8 cellular contexts compared by ENCODE assay signal in the genomic region with DNA sequence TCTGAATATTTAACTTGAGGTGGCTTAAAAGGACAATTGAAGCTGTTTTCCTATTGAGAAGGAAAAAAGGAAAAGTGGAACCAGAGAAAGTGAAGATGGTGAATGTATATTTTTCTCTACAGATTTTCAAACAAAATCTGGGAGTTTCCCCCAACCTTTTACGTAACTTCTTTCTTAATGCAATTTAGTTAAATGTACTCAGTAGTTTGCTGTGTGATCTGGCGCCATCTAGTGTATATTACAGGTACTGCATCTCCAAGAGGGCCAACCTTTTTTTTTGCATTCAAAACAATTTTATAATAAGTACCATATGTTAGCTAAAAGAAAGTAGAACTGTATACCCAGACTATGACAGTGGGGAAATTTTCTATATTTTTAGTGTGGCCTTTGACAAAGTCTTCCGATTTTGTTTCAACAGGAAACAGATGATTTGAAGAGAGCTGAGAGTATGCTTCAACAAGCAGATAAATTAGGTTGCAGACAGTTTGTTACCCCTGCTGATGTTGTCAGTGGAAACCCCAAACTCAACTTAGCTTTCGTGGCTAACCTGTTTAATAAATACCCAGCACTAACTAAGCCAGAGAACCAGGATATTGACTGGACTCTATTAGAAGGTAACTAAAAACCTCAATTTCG.
DNase-seq lines count a peak whose midpoint lies in the region; ATAC-seq, FAIRE-seq and TF ChIP-seq lines count a peak whose summit lies in the region.

No MANE protein-coding gene starts in this region.

- no peak for FAIRE-seq in A549 (lab: Jason Lieb, UNC)
- no peak for FAIRE-seq in GM19239 (lab: Jason Lieb, UNC)

- POLR2A ChIA-PET in A549 (lab: Yijun Ruan, JAX) = no interaction called here

- TF ChIP-seq RAD21 in A549 (conservative IDR thresholded peaks at IDR 0.05 in 1 of 2, IDR thresholded peaks at IDR 0.05 in 1 of 2) = peak; percentile 79 to 81

- no peaks in the 10 kb centered on the region for H3K36me3 ChIP-seq in neural progenitor cell

- H3K4me3 ChIP-seq in A549 = no peak overlapping the region
- H3K4me3 ChIP-seq in epithelial cell of proximal tubule (ENCODE audit: low read depth, low read length) = no peak overlapping the region
- H3K4me3 ChIP-seq in neural progenitor cell = no peak overlapping the region

- DNase-seq in A549 (ENCODE audit: low read depth in 1 of 2, low spot score in 1 of 2) = peak; percentile 9 to 65
- DNase-seq in Daoy (ENCODE audit: low read depth) = peak; percentile 22
- DNase-seq in LoVo (ENCODE audit: low spot score) = peak; percentile 19
- peak; percentile 8 for DNase-seq in T-helper 9 cell
- no peak for DNase-seq in epithelial cell of proximal tubule (ENCODE audit: low read depth)
- peak; percentile 44 for DNase-seq in neural progenitor cell (ENCODE audit: low spot score)
- no peak for DNase-seq in omental fat pad (ENCODE audit: low spot score)
- no peak for DNase-seq in GM19239 (ENCODE audit: insufficient read length, low spot score)

- no peaks in the 10 kb centered on the region for H3K79me2 ChIP-seq in neural progenitor cell (ENCODE audit: low read depth)

- ATAC-seq in A549 (peak in 1 of 2 experiments; percentile 33; a peak in 1 of 6 replicates), omental fat pad (ENCODE audit: low FRiP score) (no peak)

- H3K9me3 ChIP-seq in A549 (no peaks in the 10 kb centered on the region), neural progenitor cell (ENCODE audit: low read depth) (no peaks in the 10 kb centered on the region)

- H3K27me3 ChIP-seq in neural progenitor cell = no peaks in the 10 kb centered on the region

- TF ChIP-seq POLR2A in A549 (IDR thresholded peaks at IDR 0.05; ENCODE audit: low read length) = no peak

- H3K9ac ChIP-seq in neural progenitor cell = no peak overlapping the region

- peaks cover 12% of the 10 kb centered on the region for H3K4me1 Mint-ChIP-seq in neural progenitor cell

- H3K27ac ChIP-seq in A549 = 0 out of 6 replicates have a peak overlapping the region, but pooled peaks of 1 of the 2 experiments have one; percentile 24
- peak overlapping the region; percentile 73 for H3K27ac ChIP-seq in neural progenitor cell

- CTCF ChIA-PET in A549 (lab: Yijun Ruan, JAX) = interaction anchor here (0.7 to 3.9 kb wide), 31 partner anchors 9 to 416 kb away, joined by 3 to 35 read pairs (median 4); no protein-coding TSS in a partner anchor

- H2AFZ ChIP-seq in neural progenitor cell (replicated peaks) = no peak overlapping the region

- H3K4me1 ChIP-seq in A549 (peaks cover 5% of the 10 kb centered on the region; the same call in 2 of the 3 replicates), neural progenitor cell (peaks cover 15% of the 10 kb centered on the region)

- no peaks in the 10 kb centered on the region for H3K27me3 Mint-ChIP-seq in neural progenitor cell (ENCODE audit: insufficient read depth, low read depth)

- no peak overlapping the region for H3K4me3 Mint-ChIP-seq in neural progenitor cell

- no peaks in the 10 kb centered on the region for H4K20me1 ChIP-seq in neural progenitor cell (ENCODE audit: low read depth)

- no peak overlapping the region for H3K27ac Mint-ChIP-seq in neural progenitor cell

- H3K36me3 Mint-ChIP-seq in neural progenitor cell = peaks cover 28% of the 10 kb centered on the region

- H3K4me2 ChIP-seq in A549 = peak overlapping the region; percentile 24; the same call in 1 of the 3 replicates
- no peak overlapping the region for H3K4me2 ChIP-seq in neural progenitor cell

- 21% methylated on average over 5 of the region's 5 CpGs for WGBS in A549 (ENCODE audit: missing lambda C conversion rate)

- H3F3A ChIP-seq in neural progenitor cell (ENCODE audit: low read depth) = peaks cover 15% of the 10 kb centered on the region

- TF ChIP-seq EP300 in A549 (IDR thresholded peaks at IDR 0.05) = no peak

- TF ChIP-seq CTCF in A549 (IDR thresholded peaks at IDR 0.05) (peak; percentile 76), epithelial cell of proximal tubule (conservative IDR thresholded peaks at IDR 0.05; ENCODE audit: low read depth, low read length) (peak; percentile 73), neural progenitor cell (IDR thresholded peaks at IDR 0.05) (peak; percentile 100), omental fat pad (IDR thresholded peaks at IDR 0.05) (peak in 1 of 3 donors; percentile 66)

- H3K9me3 Mint-ChIP-seq in neural progenitor cell = no peaks in the 10 kb centered on the region

TF ChIP-seq in A549, 52 proteins besides CTCF, POLR2A, EP300 and RAD21:
- TF ChIP-seq SMC3 (IDR thresholded peaks at IDR 0.05) (peak; percentile 83), FOXS1 (CRISPR knock-in tag; IDR thresholded peaks at IDR 0.05) (no peak), RFX5 (IDR thresholded peaks at IDR 0.05) (no peak), CEBPB (IDR thresholded peaks at IDR 0.05) (peak in 1 of 2 experiments; percentile 38; a peak in 1 of 4 replicates)
TF ChIP-seq in A549: peak in this region for 2.

Comparison
In these comparisons a context has a peak if more than half of its experiments do, and no peak if none do; other contexts are left out.
1. DNase-seq: peak in A549 (2 of 2), Daoy (single experiment), LoVo (single experiment), T-helper 9 cell (single experiment) and neural progenitor cell (single experiment); none in epithelial cell of proximal tubule (single experiment), omental fat pad (single experiment) and GM19239 (single experiment).